ENCODE assay signal across 8 cellular contexts in genomic region chr13:99657848-99658265, GRCh38. TPM values are rescaled to one million over a fixed set of nuclear protein-coding genes. Genes with fewer than 3 reads are reported as not detected.
DNase-seq lines count a peak whose midpoint lies in the region; ATAC-seq lines count a peak whose summit lies in the region.

No MANE protein-coding gene starts in this region.

- ATAC-seq in activated CD4-positive, CD25-positive, alpha-beta regulatory T cell treated with anti-CD3 and anti-CD28 coated beads, Interleukin-2, amount 50 U/mL, for 24 hours, result no peak
- peak; percentile 1 to 33 for ATAC-seq in activated naive CD4-positive, alpha-beta T cell treated with anti-CD3 and anti-CD28 coated beads, Interleukin-2, amount 50 U/mL, for 72 hours
- ATAC-seq in left cardiac atrium (peak; percentile 60 to 80), GM19324 (IDR thresholded peaks at IDR 0.05; ENCODE audit: low FRiP score, unreplicated experiment) (no peak)

- peak; percentile 4 for DNase-seq in activated CD4-positive, CD25-positive, alpha-beta regulatory T cell treated with anti-CD3 and anti-CD28 coated beads, Interleukin-2, amount 50 U/mL, for 16 hours (ENCODE audit: low read depth, low spot score)
- peak; percentile 76 for DNase-seq in NCI-H1092 treated with DMSO at 0.1 percent for 48 hours (lab: John Stamatoyannopoulos, UW)
- DNase-seq in activated naive CD4-positive, alpha-beta T cell treated with anti-CD3 and anti-CD28 coated beads, Interleukin-2, amount 50 U/mL, for 72 hours (ENCODE audit: low spot score in 2 of 2), result peak in 1 of 2 donors; percentile 34
- peak; percentile 55 for DNase-seq in left cardiac atrium
- no peak for DNase-seq in middle frontal gyrus (ENCODE audit: extremely low spot score, low spot score)

- no peaks in the 10 kb centered on the region for H3K9me3 Mint-ChIP-seq in activated naive CD4-positive, alpha-beta T cell treated with anti-CD3 and anti-CD28 coated beads, Interleukin-2, amount 50 U/mL, for 72 hours

- intact Hi-C loops in left cardiac atrium (cut with DNase I), result loop anchor here (2.0 to 10.0 kb wide), 5 partner anchors 259 to 857 kb away; no protein-coding TSS in a partner anchor

- no peaks in the 10 kb centered on the region for H3K27me3 ChIP-seq in rectal smooth muscle tissue (ENCODE audit: control insufficient read depth, insufficient read depth, low read length)

- H3K27ac ChIP-seq in rectal smooth muscle tissue (ENCODE audit: low read depth, low read length), result peak overlapping the region; percentile 79

- peak overlapping the region; percentile 57 for H3K4me3 ChIP-seq in rectal smooth muscle tissue (ENCODE audit: low read length)

- no peaks in the 10 kb centered on the region for H3K36me3 Mint-ChIP-seq in activated naive CD4-positive, alpha-beta T cell treated with anti-CD3 and anti-CD28 coated beads, Interleukin-2, amount 50 U/mL, for 72 hours

- H3K36me3 ChIP-seq in rectal smooth muscle tissue (ENCODE audit: control insufficient read depth, insufficient read depth, low read length), result no peaks in the 10 kb centered on the region

- peak overlapping the region; percentile 51 for H3K9ac ChIP-seq in rectal smooth muscle tissue (ENCODE audit: low read length)

- no peaks in the 10 kb centered on the region for H3K4me1 ChIP-seq in rectal smooth muscle tissue (ENCODE audit: control insufficient read depth, insufficient read depth, low read length)

- H3K27ac Mint-ChIP-seq in activated naive CD4-positive, alpha-beta T cell treated with anti-CD3 and anti-CD28 coated beads, Interleukin-2, amount 50 U/mL, for 72 hours, result peak overlapping the region; percentile 26 to 48

RNA-seq across cellular contexts. Expression of gene CLYBL, which starts 51.4 kb away (rescaled TPM):
- total RNA-seq in activated naive CD4-positive, alpha-beta T cell treated with anti-CD3 and anti-CD28 coated beads, Interleukin-2, amount 50 U/mL, for 72 hours, result 10 to 100 TPM; 10.5 to 11.8 TPM
- 10 to 100 TPM; 13.3 to 15.6 TPM for total RNA-seq in left cardiac atrium

Comparison
In these comparisons a context has a peak if more than half of its experiments do, and no peak if none do; other contexts are left out.
1. ATAC-seq: peak in activated naive CD4-positive, alpha-beta T cell treated with anti-CD3 and anti-CD28 coated beads, Interleukin-2, amount 50 U/mL, for 72 hours (2 of 2) and left cardiac atrium (2 of 2); none in activated CD4-positive, CD25-positive, alpha-beta regulatory T cell treated with anti-CD3 and anti-CD28 coated beads, Interleukin-2, amount 50 U/mL, for 24 hours (0 of 2) and GM19324 (single experiment).